In the genomic region with DNA sequence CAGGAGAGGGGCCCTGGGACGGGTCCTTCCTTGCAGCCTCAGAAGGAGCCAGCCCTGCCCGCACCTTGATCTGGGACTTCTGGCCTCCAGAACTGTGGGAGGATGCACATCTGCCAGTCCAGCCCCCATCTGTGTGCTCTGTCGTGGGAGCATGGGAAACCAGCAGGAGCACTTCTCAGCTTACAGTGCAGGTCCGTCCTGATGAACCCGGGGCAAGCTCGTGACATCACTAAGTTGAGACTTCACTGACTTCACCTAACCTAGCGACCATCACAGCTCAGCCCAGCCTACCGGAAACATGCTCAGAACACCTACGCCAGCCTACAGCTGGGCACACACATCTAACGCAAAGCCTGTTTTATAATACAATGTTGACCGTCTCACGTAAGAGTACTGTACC, we compare ENCODE assay signal across 23 cellular contexts. TPM values are rescaled to one million over a fixed set of nuclear protein-coding genes. Genes with fewer than 3 reads are reported as not detected.
DNase-seq lines count a peak whose midpoint lies in the region; ATAC-seq, FAIRE-seq and TF ChIP-seq lines count a peak whose summit lies in the region.
"Had no signal": no experiment of that assay in that cellular context is flagged by ENCODE, and none has a peak within 500 bp of the region (broad histone marks: within the 10 kb centered on the region; RNA-seq: fewer than 3 reads in every experiment).

No MANE protein-coding gene starts in this region.

- no peaks in the 10 kb centered on the region for H3K4me1 ChIP-seq in HEK293 (ENCODE audit: control insufficient read depth, insufficient read depth, low read length)
- peaks cover 91% of the 10 kb centered on the region in 2 donors for H3K4me1 ChIP-seq in gastrocnemius medialis
- H3K4me1 ChIP-seq: Caco-2 had no signal

- in situ Hi-C loops in gastrocnemius medialis (cut with MboI; ENCODE audit: low sequenced_read_pairs in 4 of 4), result no loop called here

- CTCF ChIA-PET in HEK293 (lab: Yijun Ruan, JAX), result no interaction called here

- no peaks in the 10 kb centered on the region for H3K9me3 ChIP-seq in HEK293 (ENCODE audit: control insufficient read depth, insufficient read depth, low read depth, low read length)
- no peaks in the 10 kb centered on the region for H3K9me3 ChIP-seq in gastrocnemius medialis
- H3K9me3 ChIP-seq: BE2C, Caco-2 had no signal

- POLR2A ChIA-PET in HEK293 (lab: Yijun Ruan, JAX), result no interaction called here

- peaks cover 48% of the 10 kb centered on the region for H3K4me1 Mint-ChIP-seq in nephron

- H3K9me3 Mint-ChIP-seq in nephron, result no peaks in the 10 kb centered on the region
- H3K9me3 Mint-ChIP-seq: CD4-positive, CD25-positive, alpha-beta regulatory T cell had no signal

- H3K27ac ChIP-seq in HEK293 (ENCODE audit: extremely low read depth, low read depth, low read length) (no peak overlapping the region), gastrocnemius medialis (peak overlapping the region; percentile 93 to 100 (median 98))
- H3K27ac ChIP-seq: HL-60, RWPE1, SK-N-MC had no signal

- H3K36me3 ChIP-seq in HEK293 (ENCODE audit: control insufficient read depth in 2 of 2, insufficient read depth in 1 of 2, low read length in 2 of 2), result no peaks in the 10 kb centered on the region
- peaks cover 0 to 14% of the 10 kb centered on the region in 2 donors for H3K36me3 ChIP-seq in gastrocnemius medialis
- H3K36me3 ChIP-seq: BE2C had no signal

- no peak for FAIRE-seq in D721Med (lab: Jason Lieb, UNC)
- FAIRE-seq: G401.6, H54 had no signal

- H3K27me3 Mint-ChIP-seq in nephron (ENCODE audit: low read depth), result peaks cover 8% of the 10 kb centered on the region

- TF ChIP-seq POLR2A in gastrocnemius medialis (IDR thresholded peaks at IDR 0.05), result no peak

- TF ChIP-seq CTCF in HEK293 (tag by site-specific recombination; IDR thresholded peaks at IDR 0.05) (no peak), nephron (IDR thresholded peaks at IDR 0.05; ENCODE audit: unreplicated experiment in 3 of 3) (no peak), gastrocnemius medialis (IDR thresholded peaks at IDR 0.05 in 4 of 5, conservative IDR thresholded peaks at IDR 0.05 in 1 of 5) (no peak), D721Med (IDR thresholded peaks at IDR 0.05; ENCODE audit: insufficient read depth, missing control alignments) (no peak)

- H3K4me3 Mint-ChIP-seq in nephron, result no peak overlapping the region
- H3K4me3 Mint-ChIP-seq: CD4-positive, CD25-positive, alpha-beta regulatory T cell had no signal

- peak; percentile 12 for DNase-seq in NCI-H524 treated with DMSO at 0.1 percent for 48 hours (lab: John Stamatoyannopoulos, UW)
- no peak for DNase-seq in gastrocnemius medialis
- no peak for DNase-seq in cortex of kidney (lab: John Stamatoyannopoulos, UW)
- no peak for DNase-seq in D721Med (ENCODE audit: insufficient read length, low spot score)
- DNase-seq: BE2C; Caco-2; CD4-positive, CD25-positive, alpha-beta regulatory T cell; KG1; NCI-H1092 treated with DMSO at 0.1 percent for 48 hours; NCI-H146; NCI-H2029; NCI-H446 treated with DMSO at 0.1 percent for 48 hours; NCI-H748 treated with DMSO at 0.1 percent for 48 hours; SHP77 treated with DMSO at 0.1 percent for 48 hours; SW 1271 had no signal

- H3K4me3 ChIP-seq in HEK293 (ENCODE audit: low read depth, low read length), result no peak overlapping the region
- peak overlapping the region in 1 of 4 donors; percentile 67 for H3K4me3 ChIP-seq in gastrocnemius medialis
- H3K4me3 ChIP-seq: SK-N-MC had no signal

- peak overlapping the region; percentile 36 to 83 (median 82) for H3K27ac Mint-ChIP-seq in nephron
- H3K27ac Mint-ChIP-seq: CD4-positive, CD25-positive, alpha-beta regulatory T cell had no signal

- intact Hi-C loops in gastrocnemius medialis (cut with DNase I; ENCODE audit: low total_unique reads), result no loop called here

- H3K27me3 ChIP-seq in gastrocnemius medialis, result no peaks in the 10 kb centered on the region
- H3K27me3 ChIP-seq: BE2C had no signal

- H3K36me3 Mint-ChIP-seq in nephron (ENCODE audit: low read depth), result no peaks in the 10 kb centered on the region
- H3K36me3 Mint-ChIP-seq: CD4-positive, CD25-positive, alpha-beta regulatory T cell had no signal

- no peak for ATAC-seq in gastrocnemius medialis
- ATAC-seq in HG02981 (IDR thresholded peaks at IDR 0.05; ENCODE audit: unreplicated experiment), result no peak

TF ChIP-seq in HEK293, 187 proteins besides CTCF, POLR2A, EP300 and RAD21:
- TF ChIP-seq EGR2 (tag by site-specific recombination; IDR thresholded peaks at IDR 0.05; ENCODE audit: low read depth), result 0 out of 2 replicates have a peak, but pooled peaks have one; percentile 40
- 0 out of 2 replicates have a peak, but pooled peaks have one; percentile 8 for TF ChIP-seq ZFHX2 (tag by site-specific recombination; conservative IDR thresholded peaks at IDR 0.05)
- no peak for TF ChIP-seq ZSCAN16 (tag by site-specific recombination; IDR thresholded peaks at IDR 0.05)

RNA-seq across cellular contexts. Expression of gene ABLIM2, which starts 38.1 kb away (rescaled TPM):
- total RNA-seq in gastrocnemius medialis, result 100 to 1,000 TPM; 177 to 281 (median 244) TPM
